20 cellular contexts compared by ENCODE assay signal in the genomic region with DNA sequence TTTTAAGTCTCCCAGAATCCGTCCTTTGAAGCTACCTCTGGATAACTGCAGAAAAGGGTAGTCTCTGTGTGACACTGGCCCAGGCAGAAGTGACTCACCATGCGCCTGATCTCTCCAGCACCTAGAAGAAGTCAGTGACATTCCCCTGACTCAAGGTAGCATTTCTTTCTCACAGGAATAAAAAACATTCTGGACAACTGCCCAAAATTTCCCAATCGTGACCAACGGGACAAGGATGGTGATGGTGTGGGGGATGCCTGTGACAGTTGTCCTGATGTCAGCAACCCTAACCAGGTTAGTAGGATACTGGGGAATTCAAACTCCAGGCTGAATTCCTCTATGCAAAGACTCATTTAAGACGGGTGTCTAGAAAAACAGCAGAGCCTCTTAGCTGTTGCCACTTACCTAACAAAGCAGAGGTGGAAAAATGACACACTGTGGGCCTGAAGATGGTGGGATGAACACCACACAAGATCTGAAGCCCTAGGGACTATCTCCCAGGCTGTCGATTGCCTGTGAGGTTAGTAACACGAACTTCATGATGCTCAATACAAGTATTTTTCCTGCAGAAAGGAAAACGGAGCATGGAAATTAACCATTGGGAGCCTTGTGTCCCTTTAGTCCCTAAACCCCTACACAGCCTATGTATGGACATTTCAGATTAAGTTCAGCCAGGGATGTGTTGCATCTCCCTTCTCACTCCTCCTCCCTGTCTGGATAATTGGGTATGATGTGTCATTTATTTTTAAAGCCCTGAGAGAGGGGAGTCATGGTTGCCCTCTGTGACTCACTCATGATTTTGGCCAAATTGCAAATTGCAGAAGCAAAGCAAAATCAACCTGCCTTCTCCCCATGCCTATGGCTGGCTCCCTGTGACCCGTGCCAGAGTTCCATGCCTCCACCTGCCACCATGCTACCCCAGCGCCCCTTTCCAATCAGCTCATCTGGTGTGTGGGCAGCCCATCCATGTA. TPM values are rescaled to one million over a fixed set of nuclear protein-coding genes. Genes with fewer than 3 reads are reported as not detected.
DNase-seq lines count a peak whose midpoint lies in the region; ATAC-seq and TF ChIP-seq lines count a peak whose summit lies in the region.
"Had no signal": no experiment of that assay in that cellular context is flagged by ENCODE, and none has a peak within 500 bp of the region (broad histone marks: within the 10 kb centered on the region; RNA-seq: fewer than 3 reads in every experiment).

No MANE protein-coding gene starts in this region.

- peaks cover 14% of the 10 kb centered on the region for H3K4me1 Mint-ChIP-seq in glutamatergic neuron (ENCODE audit: low read depth, unreplicated experiment)
- H3K4me1 Mint-ChIP-seq in GM23338, result no peaks in the 10 kb centered on the region
- H3K4me1 Mint-ChIP-seq: CD8-positive, alpha-beta memory T cell had no signal

- intact Hi-C loops in heart left ventricle (cut with DNase I) (loop anchor here in 2 of 10 donors (10.0 kb wide), 2 partner anchors 108 to 838 kb away; partner anchors contain the start of gene JMY (in 1 of the 2)), PC-3 (cut with micrococcal nuclease) (no loop called here)

- H3K9ac ChIP-seq in PC-3 (ENCODE audit: low read length), result no peak overlapping the region

- CTCF ChIA-PET in PC-3 (lab: Charles Lee), result no interaction called here
- CTCF ChIA-PET in GM10248 (lab: Yijun Ruan, JAX), result interaction anchor here (1.0 kb wide), 1 partner anchor 11 kb away, joined by 4 read pairs; no protein-coding TSS in a partner anchor

- TF ChIP-seq CTCF in right atrium auricular region (IDR thresholded peaks at IDR 0.05) (no peak), heart left ventricle (IDR thresholded peaks at IDR 0.05) (no peak), PC-3 (conservative IDR thresholded peaks at IDR 0.05; ENCODE audit: low read depth, low read length) (no peak), fibroblast of mammary gland (conservative IDR thresholded peaks at IDR 0.05; ENCODE audit: control insufficient read depth, insufficient read depth, low read depth, low read length) (no peak), glutamatergic neuron (IDR thresholded peaks at IDR 0.05; ENCODE audit: partially characterized antibody, unreplicated experiment) (no peak), GM23338 (conservative IDR thresholded peaks at IDR 0.05; ENCODE audit: low read depth in 2 of 2) (no peak), GM10248 (IDR thresholded peaks at IDR 0.05; ENCODE audit: control extremely low read depth, extremely low read depth, low read depth, missing control alignments) (no peak)

- ATAC-seq in heart left ventricle (no peak), PC-3 (peak; percentile 51; the same call in 1 of the 2 replicates), GM23338 (no peak), GM18873 (IDR thresholded peaks at IDR 0.05; ENCODE audit: low FRiP score, unreplicated experiment) (no peak)
- ATAC-seq: left lung had no signal

- H3K79me2 ChIP-seq in PC-3 (ENCODE audit: low read length) (no peaks in the 10 kb centered on the region), GM23338 (replicated peaks; ENCODE audit: insufficient read depth) (no peaks in the 10 kb centered on the region)

- H3K4me3 ChIP-seq in right atrium auricular region (no peak overlapping the region), heart left ventricle (no peak overlapping the region), PC-3 (ENCODE audit: low read length) (no peak overlapping the region), fibroblast of mammary gland (ENCODE audit: control insufficient read depth, low read depth, low read length) (no peak overlapping the region), GM23338 (no peak overlapping the region)
- H3K4me3 ChIP-seq: ascending aorta, colonic mucosa, left lung, transverse colon had no signal

- POLR2A ChIA-PET in PC-3 (lab: Charles Lee; ENCODE audit: unreplicated experiment) (no interaction called here), GM10248 (lab: Yijun Ruan, JAX) (no interaction called here)

- peak; percentile 38 for DNase-seq in right atrium auricular region (ENCODE audit: low spot score)
- no peak for DNase-seq in heart left ventricle
- DNase-seq in PC-3, result peak; percentile 42
- peak; percentile 38 for DNase-seq in fibroblast of mammary gland (ENCODE audit: low read depth)
- DNase-seq in glutamatergic neuron, result no peak
- DNase-seq in GM23338 (ENCODE audit: low spot score), result no peak
- no peak for DNase-seq in GM10248 (ENCODE audit: extremely low spot score)
- DNase-seq: activated CD4-positive, alpha-beta T cell treated with anti-CD3 and anti-CD28 coated beads, Interleukin-2, amount 10 ng/mL, durations not matched to agents 24 days and 14 days; CD8-positive, alpha-beta memory T cell; colonic mucosa; Kasumi-1; left lung; NCI-H2227 treated with DMSO at 0.1 percent for 48 hours; stimulated activated naive CD4-positive, alpha-beta T cell; SW 1271; transverse colon had no signal

- H4K20me1 ChIP-seq in PC-3 (ENCODE audit: low read length), result no peaks in the 10 kb centered on the region
- no peaks in the 10 kb centered on the region for H4K20me1 ChIP-seq in GM23338 (replicated peaks; ENCODE audit: insufficient read depth)

- H3K9me2 ChIP-seq in PC-3 (replicated peaks; ENCODE audit: low read length) (no peaks in the 10 kb centered on the region), GM23338 (ENCODE audit: insufficient read depth) (no peaks in the 10 kb centered on the region)

- H3K4me3 Mint-ChIP-seq in glutamatergic neuron (ENCODE audit: unreplicated experiment) (no peak overlapping the region), GM23338 (no peak overlapping the region)
- H3K4me3 Mint-ChIP-seq: activated CD4-positive, alpha-beta T cell treated with anti-CD3 and anti-CD28 coated beads, Interleukin-2, amount 10 ng/mL, durations not matched to agents 24 days and 14 days; CD8-positive, alpha-beta memory T cell had no signal

- H3K27ac Mint-ChIP-seq in glutamatergic neuron (ENCODE audit: unreplicated experiment) (no peak overlapping the region), GM23338 (no peak overlapping the region; the same call in 1 of the 2 replicates)
- H3K27ac Mint-ChIP-seq: activated CD4-positive, alpha-beta T cell treated with anti-CD3 and anti-CD28 coated beads, Interleukin-2, amount 10 ng/mL, durations not matched to agents 24 days and 14 days had no signal

- H3K27ac ChIP-seq in right atrium auricular region (no peak overlapping the region), heart left ventricle (no peak overlapping the region), PC-3 (ENCODE audit: low read length) (no peak overlapping the region), GM23338 (ENCODE audit: low read depth) (no peak overlapping the region)
- H3K27ac ChIP-seq: ascending aorta, colonic mucosa, left lung, RWPE1, transverse colon had no signal

- peaks cover 0 to 22% of the 10 kb centered on the region in 2 donors for H3K4me1 ChIP-seq in right atrium auricular region
- peaks cover 0 to 27% (median 15%) of the 10 kb centered on the region in 12 donors for H3K4me1 ChIP-seq in heart left ventricle
- no peaks in the 10 kb centered on the region; the same call in 1 of the 2 replicates for H3K4me1 ChIP-seq in PC-3 (ENCODE audit: insufficient read depth, low read length)
- H3K4me1 ChIP-seq in GM23338 (ENCODE audit: insufficient read depth), result peaks cover 10% of the 10 kb centered on the region; the same call in 1 of the 2 replicates
- H3K4me1 ChIP-seq: ascending aorta, colonic mucosa had no signal

- BruUV-seq in PC-3 (replicated peaks; lab: Mats Ljungman, UMichigan), result no TSS peak

- WGBS in heart left ventricle, 4 donors, result 87 to 94% (median 90%) methylated on average over 10 of the region's 10 CpGs

- H3K9me3 ChIP-seq in right atrium auricular region (no peaks in the 10 kb centered on the region), heart left ventricle (no peaks in the 10 kb centered on the region), PC-3 (ENCODE audit: low read length) (no peaks in the 10 kb centered on the region)
- H3K9me3 ChIP-seq: ascending aorta, colonic mucosa, left lung, transverse colon had no signal

- H3K9me3 Mint-ChIP-seq in glutamatergic neuron (ENCODE audit: unreplicated experiment) (no peaks in the 10 kb centered on the region), GM23338 (no peaks in the 10 kb centered on the region)
- H3K9me3 Mint-ChIP-seq: activated CD4-positive, alpha-beta T cell treated with anti-CD3 and anti-CD28 coated beads, Interleukin-2, amount 10 ng/mL, durations not matched to agents 24 days and 14 days; CD8-positive, alpha-beta memory T cell had no signal

- no peak overlapping the region for H3K4me2 ChIP-seq in PC-3 (ENCODE audit: low read length)
- no peak overlapping the region for H3K4me2 ChIP-seq in GM23338

- H3K36me3 Mint-ChIP-seq in glutamatergic neuron (ENCODE audit: unreplicated experiment) (peaks cover 4% of the 10 kb centered on the region), GM23338 (ENCODE audit: low read depth) (no peaks in the 10 kb centered on the region; the same call in 2 of the 3 replicates)

- H3F3A ChIP-seq in PC-3 (ENCODE audit: low read length, unreplicated experiment) (no peaks in the 10 kb centered on the region), GM23338 (replicated peaks; ENCODE audit: low read depth) (no peaks in the 10 kb centered on the region)

- no peak overlapping the region for H2AFZ ChIP-seq in PC-3 (ENCODE audit: low read length)
- no peak overlapping the region for H2AFZ ChIP-seq in GM23338

- H3K27me3 Mint-ChIP-seq in glutamatergic neuron (ENCODE audit: unreplicated experiment) (no peaks in the 10 kb centered on the region), GM23338 (ENCODE audit: insufficient read depth, low read depth, poor library complexity) (peaks cover 6% of the 10 kb centered on the region)
- H3K27me3 Mint-ChIP-seq: activated CD4-positive, alpha-beta T cell treated with anti-CD3 and anti-CD28 coated beads, Interleukin-2, amount 10 ng/mL, durations not matched to agents 24 days and 14 days; CD8-positive, alpha-beta memory T cell had no signal

- H3K36me3 ChIP-seq in right atrium auricular region, result no peaks in the 10 kb centered on the region
- H3K36me3 ChIP-seq in heart left ventricle, result peaks cover 0 to 73% (median 6%) of the 10 kb centered on the region in 9 donors
- H3K36me3 ChIP-seq in PC-3 (ENCODE audit: low read depth, low read length), result no peaks in the 10 kb centered on the region
- H3K36me3 ChIP-seq in GM23338 (ENCODE audit: insufficient read depth), result no peaks in the 10 kb centered on the region
- H3K36me3 ChIP-seq: ascending aorta, colonic mucosa, transverse colon had no signal

- H3K27me3 ChIP-seq in right atrium auricular region (no peaks in the 10 kb centered on the region), heart left ventricle (no peaks in the 10 kb centered on the region), PC-3 (ENCODE audit: low read length) (no peaks in the 10 kb centered on the region), GM23338 (ENCODE audit: insufficient read depth) (no peaks in the 10 kb centered on the region)
- H3K27me3 ChIP-seq: ascending aorta, colonic mucosa, left lung, transverse colon had no signal

- no peak for TF ChIP-seq POLR2A in heart left ventricle (IDR thresholded peaks at IDR 0.05)

RNA-seq across cellular contexts. Expression of gene THBS4, which starts 37.2 kb away (rescaled TPM):
- total RNA-seq in right atrium auricular region (10 to 100 TPM in 1 of 2 donors, 1 to 10 TPM in 1; 8.5 to 91.5 TPM), heart left ventricle (100 to 1,000 TPM in 4 of 9 donors, 10 to 100 TPM in 5; 46.1 to 266 (median 79.9) TPM), PC-3 (2014; rRNA removed) (0.29 TPM in 1 of 2 replicates, not detected in the other), glutamatergic neuron (ENCODE audit: unreplicated experiment) (41.1 TPM)
- polyA plus RNA-seq in heart left ventricle (10 to 100 TPM; 38.6 to 46.2 TPM), GM23338 (2016; fragmentation: Nextera tagmentation; extraction: Ambion mirVana) (11.9 and 14.0 TPM in 2 replicates)
- total RNA-seq in GM23338 (2014; rRNA removed; shearing (Covaris generic)), result 13.7 and 23.2 TPM in 2 replicates
- total RNA-seq: ascending aorta, endothelial cell of umbilical vein had no signal
- polyA plus RNA-seq: CD8-positive, alpha-beta memory T cell; endothelial cell of umbilical vein had no signal

Comparison
In these comparisons a context has a peak if more than half of its experiments do, and no peak if none do; other contexts are left out.
1. DNase-seq: peak in right atrium auricular region (single experiment), PC-3 (single experiment) and fibroblast of mammary gland (single experiment); none in heart left ventricle (0 of 5), glutamatergic neuron (single experiment), GM23338 (single experiment) and GM10248 (single experiment).